ENCODE assay signal across 19 cellular contexts in genomic region chr22:43008921-43009320, GRCh38. TPM values are rescaled to one million over a fixed set of nuclear protein-coding genes. Genes with fewer than 3 reads are reported as not detected.
DNase-seq lines count a peak whose midpoint lies in the region; ATAC-seq, FAIRE-seq and TF ChIP-seq lines count a peak whose summit lies in the region.
"Had no signal": no experiment of that assay in that cellular context is flagged by ENCODE, and none has a peak within 500 bp of the region (broad histone marks: within the 10 kb centered on the region; RNA-seq: fewer than 3 reads in every experiment).

No MANE protein-coding gene starts in this region.

- H3K36me3 ChIP-seq in osteoblast (ENCODE audit: insufficient read depth, low read length) (no peaks in the 10 kb centered on the region), upper lobe of right lung (no peaks in the 10 kb centered on the region)

- H3K4me1 ChIP-seq in right cardiac atrium (ENCODE audit: control insufficient read depth, insufficient read depth, low read length) (peaks cover 18% of the 10 kb centered on the region), osteoblast (ENCODE audit: insufficient read depth, low read length) (peaks cover 44% of the 10 kb centered on the region), upper lobe of right lung (peaks cover 65% of the 10 kb centered on the region)

- H3K9me3 ChIP-seq in right cardiac atrium (ENCODE audit: control insufficient read depth, low read length) (no peaks in the 10 kb centered on the region), osteoblast (ENCODE audit: low read depth, low read length) (no peaks in the 10 kb centered on the region), upper lobe of right lung (no peaks in the 10 kb centered on the region)

- no peak overlapping the region for H3K4me2 ChIP-seq in osteoblast (ENCODE audit: insufficient read depth, low read length)

- no peak overlapping the region for H3K4me3 ChIP-seq in right cardiac atrium (ENCODE audit: low read length)
- H3K4me3 ChIP-seq in osteoblast (ENCODE audit: insufficient read depth, low read length) = no peak overlapping the region
- no peak overlapping the region for H3K4me3 ChIP-seq in upper lobe of right lung

- H3K27me3 ChIP-seq in right cardiac atrium (ENCODE audit: control insufficient read depth, insufficient read depth) = no peaks in the 10 kb centered on the region
- no peaks in the 10 kb centered on the region for H3K27me3 ChIP-seq in osteoblast (ENCODE audit: insufficient read depth, low read length)
- no peaks in the 10 kb centered on the region for H3K27me3 ChIP-seq in upper lobe of right lung

- FAIRE-seq in urothelium cell line (lab: Jason Lieb, UNC) = no peak
- FAIRE-seq: A204.1, GM12892 had no signal

- H4K20me1 ChIP-seq in osteoblast (ENCODE audit: insufficient read depth, low read length) = peaks cover 31% of the 10 kb centered on the region

- intact Hi-C loops in right cardiac atrium (cut with DNase I) (no loop called here), cardiac septum (cut with DNase I) (loop anchor here (5.0 kb wide), 1 partner anchor 42 kb away; no protein-coding TSS in a partner anchor), upper lobe of right lung (cut with DNase I) (no loop called here)

- TF ChIP-seq CTCF in osteoblast (IDR thresholded peaks at IDR 0.05; ENCODE audit: extremely low read depth, low read depth, low read length) = no peak
- TF ChIP-seq CTCF in upper lobe of right lung (IDR thresholded peaks at IDR 0.05) = no peak

- DNase-seq in right cardiac atrium (no peak), cardiac septum (ENCODE audit: low spot score) (no peak), dermis blood vessel endothelial cell (peak; percentile 25), osteoblast (ENCODE audit: insufficient read length, low spot score, missing footprints) (no peak), upper lobe of right lung (no peak), COLO829 (ENCODE audit: low spot score) (no peak), urothelium cell line (ENCODE audit: low spot score) (no peak), midbrain (lab: John Stamatoyannopoulos, UW) (no peak)
- DNase-seq: activated CD4-positive, alpha-beta T cell treated with anti-CD3 and anti-CD28 coated beads for 48 hours; activated effector memory CD4-positive, alpha-beta T cell treated with Interleukin-2 at 50 U/mL for 16 hours; amniotic stem cell; C1 segment of cervical spinal cord; naive thymus-derived CD4-positive, alpha-beta T cell; NCI-H1930; NCI-H446 treated with DMSO at 0.1 percent for 48 hours; stimulated activated CD4-positive, alpha-beta T cell treated with anti-CD3 and anti-CD28 coated beads, Interleukin-2, amount 100 ng/mL, for 48 hours had no signal

- peaks cover 99% of the 10 kb centered on the region for H3K79me2 ChIP-seq in osteoblast (ENCODE audit: insufficient read depth, low read length)

- H3K27ac ChIP-seq in right cardiac atrium (ENCODE audit: low read length) (peak overlapping the region; percentile 65), osteoblast (ENCODE audit: low read depth, low read length) (peak overlapping the region; percentile 17), upper lobe of right lung (peak overlapping the region; percentile 4)

- ATAC-seq in right cardiac atrium (no peak), upper lobe of right lung (no peak)
- ATAC-seq: HCT116; naive thymus-derived CD4-positive, alpha-beta T cell had no signal

- no peak overlapping the region for H2AFZ ChIP-seq in osteoblast (ENCODE audit: low read length)

- 65% methylated on average over 4 of the region's 4 CpGs for WGBS in right cardiac atrium

RNA-seq across cellular contexts. Expression of gene PACSIN2, which starts 6.0 kb away (rescaled TPM):
- 10 to 100 TPM; 66.7 to 85.6 (median 69.8) TPM for total RNA-seq in right cardiac atrium
- polyA plus RNA-seq in right cardiac atrium = 40.4 TPM
- 41.5 TPM for total RNA-seq in cardiac septum
- 68.9 and 93.6 TPM in 2 replicates for total RNA-seq in dermis blood vessel endothelial cell
- total RNA-seq in osteoblast = 33.0 and 38.0 TPM in 2 replicates
- 128 TPM for total RNA-seq in upper lobe of right lung

Comparison
In these comparisons a context has a peak if more than half of its experiments do, and no peak if none do; other contexts are left out.
1. H3K27ac ChIP-seq: peak in every context shown above with its lines; median percentile 65 in right cardiac atrium; 17 in osteoblast; 4 in upper lobe of right lung.